In genomic region chr19:52940905-52941304, GRCh38 we compare ENCODE assay signal across 9 cellular contexts. TPM values are rescaled to one million over a fixed set of nuclear protein-coding genes. Genes with fewer than 3 reads are reported as not detected.
A peak's percentile ranks its signal among the peaks of the same experiment; 100 is the strongest.
DNase-seq lines count a peak whose midpoint lies in the region; ATAC-seq and TF ChIP-seq lines count a peak whose summit lies in the region.
"Not testable (repeated sequence)": the region's sequence is repeated elsewhere in the genome, so short reads cannot be mapped to it uniquely, and the experiment has no call there.
"Had no signal": no experiment of that assay in that cellular context is flagged by ENCODE, and none has a peak within 500 bp of the region (broad histone marks: within the 10 kb centered on the region; RNA-seq: fewer than 3 reads in every experiment).

No MANE protein-coding gene starts in this region.

- H3K4me1 Mint-ChIP-seq in activated CD4-positive, alpha-beta T cell treated with anti-CD3 and anti-CD28 coated beads, Interleukin-2, amount 10 ng/mL, durations not matched to agents 24 days and 14 days: peaks cover 21% of the 10 kb centered on the region
- H3K4me1 Mint-ChIP-seq in activated T-helper 2 cell treated with anti-CD3 and anti-CD28 coated beads, Interferon-gamma antibody, Interleukin-2, Interleukin-4, amounts not matched to agents 10 μg/mL and 5 μg/mL and 100 μg/mL, durations not matched to agents 14 hours and 24 hours and 36 hours (ENCODE audit: low read depth): peaks cover 26% of the 10 kb centered on the region
- peaks cover 32% of the 10 kb centered on the region for H3K4me1 Mint-ChIP-seq in central memory CD8-positive, alpha-beta T cell
- peaks cover 57% of the 10 kb centered on the region for H3K4me1 Mint-ChIP-seq in progenitor cell of endocrine pancreas (ENCODE audit: low read depth)

- peak overlapping the region; percentile 93 for H3K9ac ChIP-seq in mucosa of stomach (ENCODE audit: low read length)

- H3K27me3 Mint-ChIP-seq in activated CD4-positive, alpha-beta T cell treated with anti-CD3 and anti-CD28 coated beads, Interleukin-2, amount 10 ng/mL, durations not matched to agents 24 days and 14 days; activated T-helper 2 cell treated with anti-CD3 and anti-CD28 coated beads, Interferon-gamma antibody, Interleukin-2, Interleukin-4, amounts not matched to agents 10 μg/mL and 5 μg/mL and 100 μg/mL, durations not matched to agents 14 hours and 24 hours and 36 hours (ENCODE audit: low read depth); central memory CD8-positive, alpha-beta T cell; progenitor cell of endocrine pancreas: not testable (repeated sequence)

- H4K20me1 ChIP-seq in DOHH2 (ENCODE audit: control insufficient read depth, insufficient read depth, low read depth, low read length); PC-9 (ENCODE audit: insufficient read depth): not testable (repeated sequence)

- H3K4me1 ChIP-seq in DOHH2 (ENCODE audit: control insufficient read depth, low read length): not testable (repeated sequence)
- H3K4me1 ChIP-seq in PC-9 (replicated peaks; ENCODE audit: insufficient read depth) (peaks cover 26% of the 10 kb centered on the region), mucosa of stomach (ENCODE audit: control insufficient read depth, insufficient read depth, low read length) (peaks cover 32% of the 10 kb centered on the region)

- not testable (repeated sequence) for ATAC-seq in central memory CD8-positive, alpha-beta T cell (replicated peaks; ENCODE audit: extremely low read depth, poor library complexity, severe bottlenecking)

- H3K27ac Mint-ChIP-seq in activated CD4-positive, alpha-beta T cell treated with anti-CD3 and anti-CD28 coated beads, Interleukin-2, amount 10 ng/mL, durations not matched to agents 24 days and 14 days: peak overlapping the region; percentile 23
- H3K27ac Mint-ChIP-seq in activated T-helper 2 cell treated with anti-CD3 and anti-CD28 coated beads, Interferon-gamma antibody, Interleukin-2, Interleukin-4, amounts not matched to agents 10 μg/mL and 5 μg/mL and 100 μg/mL, durations not matched to agents 14 hours and 24 hours and 36 hours: not testable (repeated sequence)
- peak overlapping the region; percentile 90 for H3K27ac Mint-ChIP-seq in central memory CD8-positive, alpha-beta T cell (ENCODE audit: low read depth)
- peak overlapping the region; percentile 94 for H3K27ac Mint-ChIP-seq in progenitor cell of endocrine pancreas

- not testable (repeated sequence) for BruUV-seq in PC-9 (replicated peaks; lab: Mats Ljungman, UMichigan)

- H3K4me3 Mint-ChIP-seq in activated CD4-positive, alpha-beta T cell treated with anti-CD3 and anti-CD28 coated beads, Interleukin-2, amount 10 ng/mL, durations not matched to agents 24 days and 14 days: peak overlapping the region; percentile 90
- H3K4me3 Mint-ChIP-seq in activated T-helper 2 cell treated with anti-CD3 and anti-CD28 coated beads, Interferon-gamma antibody, Interleukin-2, Interleukin-4, amounts not matched to agents 10 μg/mL and 5 μg/mL and 100 μg/mL, durations not matched to agents 14 hours and 24 hours and 36 hours (ENCODE audit: low read depth): peak overlapping the region; percentile 90
- peak overlapping the region; percentile 93 for H3K4me3 Mint-ChIP-seq in central memory CD8-positive, alpha-beta T cell
- peak overlapping the region; percentile 88 for H3K4me3 Mint-ChIP-seq in progenitor cell of endocrine pancreas (ENCODE audit: low read depth)

- not testable (repeated sequence) for H3K4me3 ChIP-seq in DOHH2 (ENCODE audit: low read length); PC-9; mucosa of stomach (ENCODE audit: low read length)

- not testable (repeated sequence) for H3F3A ChIP-seq in DOHH2 (ENCODE audit: control insufficient read depth, insufficient read depth); PC-9 (ENCODE audit: insufficient read depth, low read depth)

- not testable (repeated sequence) for H3K9me3 ChIP-seq in DOHH2 (ENCODE audit: control insufficient read depth, insufficient read depth, low read length); mucosa of stomach (ENCODE audit: control insufficient read depth, low read length)
- H3K9me3 ChIP-seq in PC-9 (ENCODE audit: insufficient read depth, low read depth): peaks cover 35% of the 10 kb centered on the region

- peaks cover 33% of the 10 kb centered on the region for H3K36me3 Mint-ChIP-seq in activated CD4-positive, alpha-beta T cell treated with anti-CD3 and anti-CD28 coated beads, Interleukin-2, amount 10 ng/mL, durations not matched to agents 24 days and 14 days (ENCODE audit: low read depth)
- peaks cover 43% of the 10 kb centered on the region for H3K36me3 Mint-ChIP-seq in activated T-helper 2 cell treated with anti-CD3 and anti-CD28 coated beads, Interferon-gamma antibody, Interleukin-2, Interleukin-4, amounts not matched to agents 10 μg/mL and 5 μg/mL and 100 μg/mL, durations not matched to agents 14 hours and 24 hours and 36 hours (ENCODE audit: low read depth)
- H3K36me3 Mint-ChIP-seq in central memory CD8-positive, alpha-beta T cell (ENCODE audit: insufficient read depth): not testable (repeated sequence)
- peaks cover 13% of the 10 kb centered on the region for H3K36me3 Mint-ChIP-seq in progenitor cell of endocrine pancreas (ENCODE audit: insufficient read depth)

- H2AFZ ChIP-seq in PC-9: not testable (repeated sequence)

- H3K9me2 ChIP-seq in DOHH2 (replicated peaks; ENCODE audit: control insufficient read depth, low read length); PC-9 (ENCODE audit: insufficient read depth): not testable (repeated sequence)

- intact Hi-C loops in PC-9 (cut with micrococcal nuclease; ENCODE audit: unreplicated experiment): loop anchor here (5.0 kb wide), 1 partner anchor 51 kb away; no protein-coding TSS in a partner anchor
- intact Hi-C loops in activated CD4-positive, alpha-beta T cell treated with anti-CD3 and anti-CD28 coated beads, Interleukin-2, amount 10 ng/mL, durations not matched to agents 24 days and 14 days (cut with micrococcal nuclease): loop anchor here (5.0 to 10.0 kb wide), 3 partner anchors 161 to 254 kb away; partner anchors contain the start of genes ZNF160, ZNF611 and ZNF665
- intact Hi-C loops in activated T-helper 2 cell treated with anti-CD3 and anti-CD28 coated beads, Interferon-gamma antibody, Interleukin-2, Interleukin-4, amounts not matched to agents 10 μg/mL and 5 μg/mL and 100 μg/mL, durations not matched to agents 14 hours and 24 hours and 36 hours (cut with micrococcal nuclease): loop anchor here (2.0 to 10.0 kb wide), 3 partner anchors 161 to 454 kb away; partner anchors contain the start of genes ZNF160, ZNF611 and ZNF765

- DNase-seq in PC-9; activated CD4-positive, alpha-beta T cell treated with anti-CD3 and anti-CD28 coated beads, Interleukin-2, amount 10 ng/mL, durations not matched to agents 24 days and 14 days; activated T-helper 2 cell treated with anti-CD3 and anti-CD28 coated beads, Interferon-gamma antibody, Interleukin-2, Interleukin-4, amounts not matched to agents 10 μg/mL and 5 μg/mL and 100 μg/mL, durations not matched to agents 14 hours and 24 hours and 36 hours (ENCODE audit: low spot score); central memory CD8-positive, alpha-beta T cell (ENCODE audit: low spot score in 2 of 2); progenitor cell of endocrine pancreas (ENCODE audit: low spot score, unreplicated experiment): not testable (repeated sequence)

- CTCF ChIA-PET in PC-9 (lab: Charles Lee): not testable (repeated sequence)

- POLR2A ChIA-PET in PC-9 (lab: Charles Lee; ENCODE audit: unreplicated experiment): interaction anchor here (0.7 kb wide), 1 partner anchor 51 kb away, joined by 3 read pairs; no protein-coding TSS in a partner anchor

- H3K4me2 ChIP-seq in DOHH2 (ENCODE audit: low read length): peak overlapping the region; percentile 97
- H3K4me2 ChIP-seq in PC-9: peak overlapping the region; percentile 91

- peaks cover 50% of the 10 kb centered on the region for H3K79me2 ChIP-seq in DOHH2 (ENCODE audit: control insufficient read depth, low read length)
- peaks cover 42% of the 10 kb centered on the region for H3K79me2 ChIP-seq in PC-9 (ENCODE audit: low read depth)

- H3K27me3 ChIP-seq in DOHH2 (ENCODE audit: control insufficient read depth, low read length); PC-9 (ENCODE audit: insufficient read depth, low read depth); mucosa of stomach (ENCODE audit: control insufficient read depth, insufficient read depth, low read length): not testable (repeated sequence)

- H3K36me3 ChIP-seq in DOHH2 (ENCODE audit: control insufficient read depth, low read length) (peaks cover 11% of the 10 kb centered on the region), PC-9 (ENCODE audit: low read depth) (peaks cover 26% of the 10 kb centered on the region; the same call in 1 of the 2 replicates)
- H3K36me3 ChIP-seq in mucosa of stomach (ENCODE audit: control insufficient read depth, insufficient read depth, low read length): not testable (repeated sequence)

- TF ChIP-seq CTCF in DOHH2 (IDR thresholded peaks at IDR 0.05; ENCODE audit: low read depth, low read length, poor library complexity, severe bottlenecking); PC-9 (conservative IDR thresholded peaks at IDR 0.05); progenitor cell of endocrine pancreas (IDR thresholded peaks at IDR 0.05; ENCODE audit: unreplicated experiment): not testable (repeated sequence)

- not testable (repeated sequence) for H3K27ac ChIP-seq in DOHH2 (ENCODE audit: low read depth, low read length); PC-9

- H3K9me3 Mint-ChIP-seq in activated CD4-positive, alpha-beta T cell treated with anti-CD3 and anti-CD28 coated beads, Interleukin-2, amount 10 ng/mL, durations not matched to agents 24 days and 14 days; central memory CD8-positive, alpha-beta T cell; progenitor cell of endocrine pancreas (ENCODE audit: low read depth): not testable (repeated sequence)
- peaks cover 36% of the 10 kb centered on the region for H3K9me3 Mint-ChIP-seq in activated T-helper 2 cell treated with anti-CD3 and anti-CD28 coated beads, Interferon-gamma antibody, Interleukin-2, Interleukin-4, amounts not matched to agents 10 μg/mL and 5 μg/mL and 100 μg/mL, durations not matched to agents 14 hours and 24 hours and 36 hours

RNA-seq across cellular contexts. Expression of gene ZNF888, which starts 17.7 kb away (rescaled TPM):
- total RNA-seq in PC-9 (2021): 10.8 and 14.5 TPM in 2 replicates
- 4.4 and 6.5 TPM in 2 replicates for total RNA-seq in activated CD4-positive, alpha-beta T cell treated with anti-CD3 and anti-CD28 coated beads, Interleukin-2, amount 10 ng/mL, durations not matched to agents 24 days and 14 days
- 5.0 and 6.1 TPM in 2 replicates for total RNA-seq in activated T-helper 2 cell treated with anti-CD3 and anti-CD28 coated beads, Interferon-gamma antibody, Interleukin-2, Interleukin-4, amounts not matched to agents 10 μg/mL and 5 μg/mL and 100 μg/mL, durations not matched to agents 14 hours and 24 hours and 36 hours
- 16.0 and 16.8 TPM in 2 replicates for total RNA-seq in progenitor cell of endocrine pancreas
- total RNA-seq: HT1080 had no signal

RNA-seq across cellular contexts. Expression of gene ZNF816, which starts 21.8 kb away (rescaled TPM):
- 11.8 and 13.8 TPM in 2 replicates for total RNA-seq in PC-9 (2021)
- total RNA-seq in activated CD4-positive, alpha-beta T cell treated with anti-CD3 and anti-CD28 coated beads, Interleukin-2, amount 10 ng/mL, durations not matched to agents 24 days and 14 days: 8.9 TPM in 2 replicates
- 8.1 and 8.4 TPM in 2 replicates for total RNA-seq in activated T-helper 2 cell treated with anti-CD3 and anti-CD28 coated beads, Interferon-gamma antibody, Interleukin-2, Interleukin-4, amounts not matched to agents 10 μg/mL and 5 μg/mL and 100 μg/mL, durations not matched to agents 14 hours and 24 hours and 36 hours
- 23.8 and 25.3 TPM in 2 replicates for total RNA-seq in progenitor cell of endocrine pancreas
- total RNA-seq: HT1080 had no signal

RNA-seq across cellular contexts. Expression of gene ZNF320, which starts 43.5 kb away (rescaled TPM):
- total RNA-seq in PC-9 (2021) (18.5 and 24.9 TPM in 2 replicates), progenitor cell of endocrine pancreas (43.9 and 50.0 TPM in 2 replicates)
- 8.0 and 17.8 TPM in 2 replicates for total RNA-seq in activated CD4-positive, alpha-beta T cell treated with anti-CD3 and anti-CD28 coated beads, Interleukin-2, amount 10 ng/mL, durations not matched to agents 24 days and 14 days
- 8.8 and 9.1 TPM in 2 replicates for total RNA-seq in activated T-helper 2 cell treated with anti-CD3 and anti-CD28 coated beads, Interferon-gamma antibody, Interleukin-2, Interleukin-4, amounts not matched to agents 10 μg/mL and 5 μg/mL and 100 μg/mL, durations not matched to agents 14 hours and 24 hours and 36 hours
- total RNA-seq: G401 had no signal
